Comparison of ENCODE assay signal across 8 cellular contexts in genomic region chr3:4302747-4303146, GRCh38. TPM values are rescaled to one million over a fixed set of nuclear protein-coding genes. Genes with fewer than 3 reads are reported as not detected.
DNase-seq lines count a peak whose midpoint lies in the region; ATAC-seq and TF ChIP-seq lines count a peak whose summit lies in the region.

No MANE protein-coding gene starts in this region.

- 77 to 79% methylated on average over 11 of the region's 11 CpGs for WGBS in tibial nerve, 2 donors

- H3K9me3 Mint-ChIP-seq in activated naive CD4-positive, alpha-beta T cell treated with anti-CD3 and anti-CD28 coated beads, Interleukin-2, amount 10 ng/mL, durations not matched to agents 7 days and 5 days = no peaks in the 10 kb centered on the region
- H3K9me3 Mint-ChIP-seq in activated naive CD8-positive, alpha-beta T cell treated with anti-CD3 and anti-CD28 coated beads, Interleukin-2, amount 50 U/mL, for 24 hours = no peaks in the 10 kb centered on the region

- no peak for TF ChIP-seq POLR2A in tibial nerve (IDR thresholded peaks at IDR 0.05)

- peaks cover 0 to 42% (median 21%) of the 10 kb centered on the region in 4 donors for H3K4me1 ChIP-seq in tibial nerve

- peak overlapping the region; percentile 63 to 83 (median 76) for H3K4me3 ChIP-seq in tibial nerve

- H3K36me3 ChIP-seq in tibial nerve = no peaks in the 10 kb centered on the region

- no peak for ATAC-seq in activated naive CD8-positive, alpha-beta T cell treated with anti-CD3 and anti-CD28 coated beads, Interleukin-2, amount 50 U/mL, for 24 hours
- ATAC-seq in GM21737 (IDR thresholded peaks at IDR 0.05; ENCODE audit: unreplicated experiment) = no peak

- H3K27me3 ChIP-seq in layer of hippocampus (ENCODE audit: control insufficient read depth, insufficient read depth, low read length) (no peaks in the 10 kb centered on the region), tibial nerve (no peaks in the 10 kb centered on the region)

- H3K27ac ChIP-seq in layer of hippocampus (ENCODE audit: low read depth, low read length) = peak overlapping the region; percentile 96
- peak overlapping the region; percentile 81 to 99 (median 94) for H3K27ac ChIP-seq in tibial nerve

- no peak for TF ChIP-seq EP300 in tibial nerve (IDR thresholded peaks at IDR 0.05)

- no peaks in the 10 kb centered on the region for H3K27me3 Mint-ChIP-seq in activated naive CD4-positive, alpha-beta T cell treated with anti-CD3 and anti-CD28 coated beads, Interleukin-2, amount 10 ng/mL, durations not matched to agents 7 days and 5 days
- no peaks in the 10 kb centered on the region for H3K27me3 Mint-ChIP-seq in activated naive CD8-positive, alpha-beta T cell treated with anti-CD3 and anti-CD28 coated beads, Interleukin-2, amount 50 U/mL, for 24 hours

- H3K4me3 Mint-ChIP-seq in activated naive CD4-positive, alpha-beta T cell treated with anti-CD3 and anti-CD28 coated beads, Interleukin-2, amount 10 ng/mL, durations not matched to agents 7 days and 5 days = peak overlapping the region; percentile 87
- peak overlapping the region; percentile 90 for H3K4me3 Mint-ChIP-seq in activated naive CD8-positive, alpha-beta T cell treated with anti-CD3 and anti-CD28 coated beads, Interleukin-2, amount 50 U/mL, for 24 hours

- DNase-seq in activated naive CD4-positive, alpha-beta T cell treated with anti-CD3 and anti-CD28 coated beads, Interleukin-2, amount 10 ng/mL, durations not matched to agents 7 days and 5 days = no peak
- DNase-seq in activated naive CD4-positive, alpha-beta T cell (lab: John Stamatoyannopoulos, UW) = no peak
- no peak for DNase-seq in activated naive CD8-positive, alpha-beta T cell treated with anti-CD3 and anti-CD28 coated beads, Interleukin-2, amount 50 U/mL, for 24 hours
- DNase-seq in tibial nerve (ENCODE audit: low spot score in 2 of 2) (no peak), superior temporal gyrus (ENCODE audit: extremely low spot score) (no peak), occipital lobe (lab: John Stamatoyannopoulos, UW) (no peak)

- CTCF ChIA-PET in activated naive CD4-positive, alpha-beta T cell treated with anti-CD3 and anti-CD28 coated beads, Interleukin-2, amount 10 ng/mL, durations not matched to agents 7 days and 5 days (lab: Charles Lee) = interaction anchor here (1.8 kb wide), 1 partner anchor 12 kb away, joined by 6 read pairs; no protein-coding TSS in a partner anchor

- H3K4me1 Mint-ChIP-seq in activated naive CD4-positive, alpha-beta T cell treated with anti-CD3 and anti-CD28 coated beads, Interleukin-2, amount 10 ng/mL, durations not matched to agents 7 days and 5 days = peaks cover 24% of the 10 kb centered on the region
- peaks cover 25% of the 10 kb centered on the region for H3K4me1 Mint-ChIP-seq in activated naive CD8-positive, alpha-beta T cell treated with anti-CD3 and anti-CD28 coated beads, Interleukin-2, amount 50 U/mL, for 24 hours

- peaks cover 13% of the 10 kb centered on the region for H3K36me3 Mint-ChIP-seq in activated naive CD4-positive, alpha-beta T cell treated with anti-CD3 and anti-CD28 coated beads, Interleukin-2, amount 10 ng/mL, durations not matched to agents 7 days and 5 days
- peaks cover 14% of the 10 kb centered on the region for H3K36me3 Mint-ChIP-seq in activated naive CD8-positive, alpha-beta T cell treated with anti-CD3 and anti-CD28 coated beads, Interleukin-2, amount 50 U/mL, for 24 hours (ENCODE audit: low read depth)

- no peak for TF ChIP-seq CTCF in tibial nerve (IDR thresholded peaks at IDR 0.05)

- no peaks in the 10 kb centered on the region for H3K9me3 ChIP-seq in tibial nerve

- H3K27ac Mint-ChIP-seq in activated naive CD4-positive, alpha-beta T cell treated with anti-CD3 and anti-CD28 coated beads, Interleukin-2, amount 10 ng/mL, durations not matched to agents 7 days and 5 days = peak overlapping the region; percentile 96
- H3K27ac Mint-ChIP-seq in activated naive CD8-positive, alpha-beta T cell treated with anti-CD3 and anti-CD28 coated beads, Interleukin-2, amount 50 U/mL, for 24 hours = peak overlapping the region; percentile 97

RNA-seq across cellular contexts. Expression of gene SETMAR, which starts 0.4 kb away (rescaled TPM):
- 10 to 100 TPM; 14.6 to 35.4 (median 22.2) TPM for total RNA-seq in tibial nerve
- total RNA-seq in occipital lobe = 41.5 TPM
